Comparison of ENCODE assay signal across 8 cellular contexts in genomic region chr7:26153823-26154783, GRCh38. TPM values are rescaled to one million over a fixed set of nuclear protein-coding genes. Genes with fewer than 3 reads are reported as not detected.
DNase-seq lines count a peak whose midpoint lies in the region; ATAC-seq and TF ChIP-seq lines count a peak whose summit lies in the region.

No MANE protein-coding gene starts in this region.

- peak overlapping the region; percentile 77 for H3K4me3 ChIP-seq in Caco-2 (ENCODE audit: low read depth, low read length)

- intact Hi-C loops in Caco-2 (cut with micrococcal nuclease; ENCODE audit: unreplicated experiment): loop anchor here (1.0 to 10.0 kb wide), 3 partner anchors 25 to 149 kb away; no protein-coding TSS in a partner anchor

- no peak for TF ChIP-seq CTCF in Caco-2 (IDR thresholded peaks at IDR 0.05; ENCODE audit: insufficient read depth in 1 of 2, low read depth in 1 of 2, low read length in 1 of 2, severe bottlenecking in 1 of 2, unreplicated experiment in 1 of 2)

- no TSS peak for BruUV-seq in Caco-2 (replicated peaks; lab: Mats Ljungman, UMichigan)

- H3K4me1 Mint-ChIP-seq in Caco-2 (ENCODE audit: low read depth, unreplicated experiment) (peaks cover 43% of the 10 kb centered on the region), memory B cell (peaks cover 42% of the 10 kb centered on the region)
- peaks cover 73% of the 10 kb centered on the region for H3K4me1 Mint-ChIP-seq in activated naive CD8-positive, alpha-beta T cell treated with anti-CD3 and anti-CD28 coated beads, Interleukin-2, amount 50 U/mL, for 24 hours

- H3K4me3 Mint-ChIP-seq in Caco-2 (ENCODE audit: unreplicated experiment): peak overlapping the region; percentile 91
- H3K4me3 Mint-ChIP-seq in activated naive CD8-positive, alpha-beta T cell treated with anti-CD3 and anti-CD28 coated beads, Interleukin-2, amount 50 U/mL, for 24 hours: peak overlapping the region; percentile 97
- peak overlapping the region; percentile 89 for H3K4me3 Mint-ChIP-seq in memory B cell

- ATAC-seq in activated naive CD8-positive, alpha-beta T cell treated with anti-CD3 and anti-CD28 coated beads, Interleukin-2, amount 50 U/mL, for 24 hours: peak; percentile 40
- no peak for ATAC-seq in memory B cell (ENCODE audit: low read depth)
- ATAC-seq in HG03432 (IDR thresholded peaks at IDR 0.05; ENCODE audit: unreplicated experiment): no peak
- ATAC-seq in HG02970 (IDR thresholded peaks at IDR 0.05; ENCODE audit: low FRiP score, unreplicated experiment): no peak

- POLR2A ChIA-PET in Caco-2 (lab: Charles Lee): no interaction called here

- H3K9me3 ChIP-seq in Caco-2: no peaks in the 10 kb centered on the region

- no peaks in the 10 kb centered on the region; the same call in 1 of the 2 replicates for H3K36me3 ChIP-seq in Caco-2 (ENCODE audit: control insufficient read depth, insufficient read depth, low read length)

- H3K36me3 Mint-ChIP-seq in Caco-2 (ENCODE audit: insufficient read depth, unreplicated experiment) (peaks cover 19% of the 10 kb centered on the region), memory B cell (no peaks in the 10 kb centered on the region)
- peaks cover 29% of the 10 kb centered on the region for H3K36me3 Mint-ChIP-seq in activated naive CD8-positive, alpha-beta T cell treated with anti-CD3 and anti-CD28 coated beads, Interleukin-2, amount 50 U/mL, for 24 hours (ENCODE audit: low read depth)

- peaks cover 62% of the 10 kb centered on the region for H3K4me1 ChIP-seq in Caco-2

- no peak for DNase-seq in Caco-2
- DNase-seq in M059J (ENCODE audit: low read depth): peak; percentile 67
- DNase-seq in activated naive CD8-positive, alpha-beta T cell treated with anti-CD3 and anti-CD28 coated beads, Interleukin-2, amount 50 U/mL, for 24 hours: peak; percentile 40
- no peak for DNase-seq in memory B cell (ENCODE audit: low spot score in 2 of 2)
- DNase-seq in NCI-H2081 (lab: John Stamatoyannopoulos, UW): no peak
- no peak for DNase-seq in effector CD8-positive, alpha-beta T cell (lab: John Stamatoyannopoulos, UW)

- peak overlapping the region; percentile 66 for H3K27ac Mint-ChIP-seq in Caco-2 (ENCODE audit: unreplicated experiment)
- H3K27ac Mint-ChIP-seq in activated naive CD8-positive, alpha-beta T cell treated with anti-CD3 and anti-CD28 coated beads, Interleukin-2, amount 50 U/mL, for 24 hours: peak overlapping the region; percentile 99
- H3K27ac Mint-ChIP-seq in memory B cell: peak overlapping the region; percentile 86

- no peaks in the 10 kb centered on the region for H3K27me3 ChIP-seq in Caco-2 (replicated peaks; ENCODE audit: control insufficient read depth, insufficient read depth, low read length)

- CTCF ChIA-PET in Caco-2 (lab: Charles Lee): no interaction called here

- no peaks in the 10 kb centered on the region for H3K9me3 Mint-ChIP-seq in Caco-2 (ENCODE audit: unreplicated experiment)
- H3K9me3 Mint-ChIP-seq in activated naive CD8-positive, alpha-beta T cell treated with anti-CD3 and anti-CD28 coated beads, Interleukin-2, amount 50 U/mL, for 24 hours: no peaks in the 10 kb centered on the region
- H3K9me3 Mint-ChIP-seq in memory B cell: no peaks in the 10 kb centered on the region

- no peaks in the 10 kb centered on the region for H3K27me3 Mint-ChIP-seq in Caco-2 (ENCODE audit: insufficient read depth, unreplicated experiment)
- no peaks in the 10 kb centered on the region for H3K27me3 Mint-ChIP-seq in activated naive CD8-positive, alpha-beta T cell treated with anti-CD3 and anti-CD28 coated beads, Interleukin-2, amount 50 U/mL, for 24 hours
- no peaks in the 10 kb centered on the region for H3K27me3 Mint-ChIP-seq in memory B cell

RNA-seq across cellular contexts. Expression of gene NFE2L3, which starts 2.1 kb away (rescaled TPM):
- 38.4 and 39.2 TPM in 2 replicates for total RNA-seq in Caco-2 (2022)
- 38.2 and 51.3 TPM in 2 replicates for total RNA-seq in M059J (2014; rRNA removed; shearing (Covaris generic))

RNA-seq across cellular contexts. Expression of gene HNRNPA2B1, which starts 46.4 kb away (rescaled TPM):
- total RNA-seq in Caco-2 (2022): 799 and 839 TPM in 2 replicates
- 183 and 328 TPM in 2 replicates for total RNA-seq in M059J (2014; rRNA removed; shearing (Covaris generic))

RNA-seq across cellular contexts. Expression of gene CBX3, which starts 47.4 kb away (rescaled TPM):
- 215 and 226 TPM in 2 replicates for total RNA-seq in Caco-2 (2022)
- total RNA-seq in M059J (2014; rRNA removed; shearing (Covaris generic)): 224 and 268 TPM in 2 replicates

Comparison
In these comparisons a context has a peak if more than half of its experiments do, and no peak if none do; other contexts are left out.
1. DNase-seq: peak in M059J (single experiment) and activated naive CD8-positive, alpha-beta T cell treated with anti-CD3 and anti-CD28 coated beads, Interleukin-2, amount 50 U/mL, for 24 hours (single experiment); none in Caco-2 (0 of 2), memory B cell (0 of 2), NCI-H2081 (0 of 2) and effector CD8-positive, alpha-beta T cell (single experiment).
2. Peak in every context shown above with its lines, with median percentiles within 50 percentile points of each other: H3K27ac Mint-ChIP-seq and H3K4me3 Mint-ChIP-seq.